8 cellular contexts compared by ENCODE assay signal in the genomic region with DNA sequence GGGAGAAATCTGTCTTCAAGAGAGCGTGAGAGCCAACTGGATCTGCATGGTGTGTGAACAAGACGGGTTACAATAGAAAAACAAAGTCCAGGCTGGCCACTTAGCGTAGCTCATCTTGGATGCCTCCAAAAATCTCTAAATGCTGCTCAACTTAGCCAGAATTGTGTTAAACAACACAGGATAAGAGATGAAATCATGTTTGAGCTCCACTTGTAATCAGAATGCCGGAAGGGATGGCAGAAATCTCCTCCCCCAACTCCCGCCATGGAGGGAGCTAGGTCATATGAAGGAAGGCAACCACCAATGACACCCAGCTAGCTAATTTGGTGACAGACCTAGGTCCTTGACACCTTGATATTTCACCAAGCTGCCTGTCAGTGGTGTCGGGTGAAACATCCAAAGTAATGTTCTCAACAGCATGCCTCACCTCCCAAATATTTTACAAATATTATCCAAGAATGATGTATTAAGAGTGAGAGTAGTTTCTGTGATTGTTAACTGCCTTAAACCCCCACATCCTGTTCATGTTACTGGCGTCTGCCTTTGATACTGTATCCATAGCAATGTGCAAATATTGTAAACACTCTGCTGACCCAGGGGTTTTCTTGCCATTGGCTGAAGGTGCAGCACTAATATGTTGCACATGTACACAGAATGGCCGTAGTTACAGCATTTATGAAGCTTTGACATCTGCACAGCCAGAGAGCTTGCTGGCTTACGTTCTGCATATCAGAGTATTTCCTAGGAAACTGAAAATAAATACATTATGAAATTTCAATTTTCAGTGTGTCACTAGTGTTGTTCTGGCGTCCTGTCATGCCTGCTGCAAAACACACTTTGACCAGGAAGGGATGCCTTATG. TPM values are rescaled to one million over a fixed set of nuclear protein-coding genes. Genes with fewer than 3 reads are reported as not detected.
DNase-seq lines count a peak whose midpoint lies in the region; ATAC-seq and TF ChIP-seq lines count a peak whose summit lies in the region.

No MANE protein-coding gene starts in this region.

- intact Hi-C loops in left ventricle myocardium superior (cut with micrococcal nuclease) = no loop called here

- no peak for TF ChIP-seq CTCF in RWPE2 (IDR thresholded peaks at IDR 0.05; ENCODE audit: poor library complexity, severe bottlenecking)

- no peaks in the 10 kb centered on the region for H3K9me3 ChIP-seq in RWPE2 (ENCODE audit: severe bottlenecking)

- H3K36me3 ChIP-seq in RWPE2 (ENCODE audit: low read depth) = no peaks in the 10 kb centered on the region

- H3K4me1 ChIP-seq in RWPE2 (ENCODE audit: insufficient read depth, poor library complexity, severe bottlenecking) = no peaks in the 10 kb centered on the region

- no peaks in the 10 kb centered on the region for H3K27me3 ChIP-seq in RWPE2 (ENCODE audit: insufficient read depth, poor library complexity, severe bottlenecking)

- no peak overlapping the region for H3K27ac ChIP-seq in RWPE2 (ENCODE audit: poor library complexity, severe bottlenecking)

- peak; percentile 90 for ATAC-seq in GM19467 (IDR thresholded peaks at IDR 0.05; ENCODE audit: unreplicated experiment)
- peak; percentile 29; the same call in 1 of the 3 replicates for ATAC-seq in RWPE2 (ENCODE audit: low read depth)
- ATAC-seq in left ventricle myocardium superior = peak; percentile 85

- H3K4me3 ChIP-seq in RWPE2 (ENCODE audit: severe bottlenecking) = no peak overlapping the region

- peak; percentile 87 for DNase-seq in AG08395 (ENCODE audit: low spot score)
- no peak for DNase-seq in RWPE2 (ENCODE audit: low spot score)
- DNase-seq in left ventricle myocardium superior = no peak
- DNase-seq in stimulated activated CD4-positive, alpha-beta T cell treated with anti-CD3 and anti-CD28 coated beads, Interleukin-2, amount 100 ng/mL, for 24 hours = no peak
- DNase-seq in LoVo (ENCODE audit: low spot score) = no peak
- DNase-seq in stimulated activated CD4-positive, alpha-beta T cell treated with anti-CD3 and anti-CD28 coated beads, Interleukin-1b, Interleukin-23, amount 100 ng/mL, for 48 hours = no peak
- DNase-seq in activated CD4-positive, alpha-beta T cell treated with anti-CD3 and anti-CD28 coated beads, Interleukin-2, amount 50 U/mL, for 1 hour = no peak

RNA-seq across cellular contexts. Expression of a gene that starts 25.8 kb away (rescaled TPM):
- 6.9 TPM for total RNA-seq in left ventricle myocardium superior

RNA-seq across cellular contexts. Expression of a gene that starts 28.2 kb away (rescaled TPM):
- 23.2 TPM for total RNA-seq in left ventricle myocardium superior

Comparison
In these comparisons a context has a peak if more than half of its experiments do, and no peak if none do; other contexts are left out.
1. ATAC-seq: peak in every context shown above with its lines; median percentile 90 in GM19467; 85 in left ventricle myocardium superior; 29 in RWPE2.